8 cellular contexts compared by ENCODE assay signal in genomic region chr1:206106328-206107167, GRCh38. TPM values are rescaled to one million over a fixed set of nuclear protein-coding genes. Genes with fewer than 3 reads are reported as not detected.
DNase-seq lines count a peak whose midpoint lies in the region; ATAC-seq lines count a peak whose summit lies in the region.

No MANE protein-coding gene starts in this region.

- DNase-seq in DMS 273 (lab: John Stamatoyannopoulos, UW; ENCODE audit: unreplicated experiment) (peak; percentile 89), NCI-H345 (lab: John Stamatoyannopoulos, UW) (peak; percentile 74), left lobe of liver (ENCODE audit: low spot score) (peak; percentile 78)
- peak; percentile 60 to 67 for DNase-seq in central memory CD8-positive, alpha-beta T cell (ENCODE audit: low spot score in 2 of 2)
- peak; percentile 69 to 75 for DNase-seq in stimulated activated CD4-positive, alpha-beta T cell treated with anti-CD3 and anti-CD28 coated beads, Interleukin-4, amount 100 ng/mL, for 4 hours

- no peaks in the 10 kb centered on the region for H3K36me3 Mint-ChIP-seq in central memory CD8-positive, alpha-beta T cell (ENCODE audit: insufficient read depth)

- no peak overlapping the region for H3K27ac Mint-ChIP-seq in central memory CD8-positive, alpha-beta T cell (ENCODE audit: low read depth)

- H3K4me3 Mint-ChIP-seq in central memory CD8-positive, alpha-beta T cell = no peak overlapping the region

- no peaks in the 10 kb centered on the region for H3K4me1 Mint-ChIP-seq in central memory CD8-positive, alpha-beta T cell

- ATAC-seq in HG02970 (IDR thresholded peaks at IDR 0.05; ENCODE audit: low FRiP score, unreplicated experiment) (peak; percentile 43), left lobe of liver (peak; percentile 98), HG02938 (IDR thresholded peaks at IDR 0.05; ENCODE audit: unreplicated experiment) (no peak)
- ATAC-seq in activated CD4-positive, CD25-positive, alpha-beta regulatory T cell treated with anti-CD3 and anti-CD28 coated beads, Interleukin-2, amount 50 U/mL, for 24 hours = peak; percentile 63 to 85
- ATAC-seq in central memory CD8-positive, alpha-beta T cell (replicated peaks; ENCODE audit: extremely low read depth, poor library complexity, severe bottlenecking) = no peak

- H3K9me3 Mint-ChIP-seq in central memory CD8-positive, alpha-beta T cell = no peaks in the 10 kb centered on the region

- peaks cover 25% of the 10 kb centered on the region for H3K27me3 Mint-ChIP-seq in central memory CD8-positive, alpha-beta T cell

RNA-seq across cellular contexts. Expression of gene AVPR1B, which starts 10.6 kb away (rescaled TPM):
- total RNA-seq in left lobe of liver = not detected

RNA-seq across cellular contexts. Expression of gene RHEX, which starts 53.6 kb away (rescaled TPM):
- total RNA-seq in left lobe of liver = 0.43 TPM

Comparison
In these comparisons a context has a peak if more than half of its experiments do, and no peak if none do; other contexts are left out.
1. ATAC-seq: peak in HG02970 (single experiment), activated CD4-positive, CD25-positive, alpha-beta regulatory T cell treated with anti-CD3 and anti-CD28 coated beads, Interleukin-2, amount 50 U/mL, for 24 hours (2 of 2) and left lobe of liver (single experiment); none in central memory CD8-positive, alpha-beta T cell (single experiment) and HG02938 (single experiment).
2. Peak in every context shown above with its lines, with median percentiles within 50 percentile points of each other: DNase-seq.